19 cellular contexts compared by ENCODE assay signal in the genomic region with DNA sequence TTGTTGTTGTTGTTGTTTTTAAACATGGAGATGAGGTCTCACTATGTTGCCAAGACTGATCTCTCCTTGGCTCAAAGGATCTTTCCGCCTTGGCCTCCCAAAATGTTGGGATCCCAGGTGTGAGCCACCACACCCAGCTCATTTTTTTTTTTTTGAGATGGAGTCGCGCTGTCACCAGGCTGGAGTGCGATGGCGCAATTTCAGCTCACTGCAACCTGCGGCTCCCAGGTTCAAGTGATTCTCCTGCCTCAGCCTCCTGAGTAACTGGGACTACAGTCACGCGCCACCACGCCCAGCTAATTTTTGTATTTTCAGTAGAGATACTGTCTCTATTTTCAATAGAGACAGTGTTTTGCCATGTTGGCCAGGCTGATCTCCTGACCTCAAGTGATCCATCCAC. TPM values are rescaled to one million over a fixed set of nuclear protein-coding genes. Genes with fewer than 3 reads are reported as not detected.
A peak's percentile ranks its signal among the peaks of the same experiment; 100 is the strongest.
DNase-seq lines count a peak whose midpoint lies in the region; ATAC-seq, FAIRE-seq and TF ChIP-seq lines count a peak whose summit lies in the region.
"Had no signal": no experiment of that assay in that cellular context is flagged by ENCODE, and none has a peak within 500 bp of the region (broad histone marks: within the 10 kb centered on the region; RNA-seq: fewer than 3 reads in every experiment).

No MANE protein-coding gene starts in this region.

- no TSS peak for BruUV-seq in K562 (replicated peaks; lab: Mats Ljungman, UMichigan)

- TF ChIP-seq CTCF in 22Rv1 (IDR thresholded peaks at IDR 0.05) (no peak), K562 (IDR thresholded peaks at IDR 0.05 in 2 of 3, conservative IDR thresholded peaks at IDR 0.05 in 1 of 3; ENCODE audit: insufficient read depth in 2 of 3, low read depth in 1 of 3, low read length in 3 of 3) (no peak), neural progenitor cell (IDR thresholded peaks at IDR 0.05) (no peak), sigmoid colon (IDR thresholded peaks at IDR 0.05) (no peak)

- no peak for TF ChIP-seq POLR2A in K562 (conservative IDR thresholded peaks at IDR 0.05)
- TF ChIP-seq POLR2A in sigmoid colon (IDR thresholded peaks at IDR 0.05), result no peak

- no peaks in the 10 kb centered on the region for H3K27me3 ChIP-seq in K562 (ENCODE audit: control insufficient read depth in 2 of 2, insufficient read depth in 2 of 2, low read length in 2 of 2)
- H3K27me3 ChIP-seq in neural progenitor cell, result no peaks in the 10 kb centered on the region
- no peaks in the 10 kb centered on the region for H3K27me3 ChIP-seq in sigmoid colon

- no peak for TF ChIP-seq RAD21 in K562 (CRISPR knock-in tag; conservative IDR thresholded peaks at IDR 0.05 in 1 of 2, IDR thresholded peaks at IDR 0.05 in 1 of 2)

- H3K36me3 Mint-ChIP-seq in neural progenitor cell, result no peaks in the 10 kb centered on the region

- no peak for FAIRE-seq in K562 (lab: Jason Lieb, UNC)
- FAIRE-seq: G401.6, GM12892 had no signal

- POLR2A ChIA-PET in K562 (lab: Yijun Ruan, JAX), result interaction anchor here (0.7 to 1.6 kb wide), 2 partner anchors 27 to 312 kb away, joined by 3 to 7 read pairs; no protein-coding TSS in a partner anchor

- H3K27me3 Mint-ChIP-seq in neural progenitor cell (ENCODE audit: insufficient read depth, low read depth), result peaks cover 3% of the 10 kb centered on the region
- H3K27me3 Mint-ChIP-seq: CD4-positive, alpha-beta memory T cell had no signal

- H3K9me1 ChIP-seq in K562 (ENCODE audit: control insufficient read depth, insufficient read depth, low read length), result no peaks in the 10 kb centered on the region

- intact Hi-C loops in K562 (cut with micrococcal nuclease) (no loop called here), sigmoid colon (cut with DNase I) (no loop called here)

- no peaks in the 10 kb centered on the region for H3K79me2 ChIP-seq in K562 (ENCODE audit: control insufficient read depth, insufficient read depth, low read length)
- H3K79me2 ChIP-seq in neural progenitor cell (ENCODE audit: low read depth), result no peaks in the 10 kb centered on the region

- H3K9me3 Mint-ChIP-seq in neural progenitor cell, result no peaks in the 10 kb centered on the region
- H3K9me3 Mint-ChIP-seq: CD4-positive, alpha-beta memory T cell; H9 had no signal

- H3F3A ChIP-seq in neural progenitor cell (ENCODE audit: low read depth), result peaks cover 15% of the 10 kb centered on the region

- 80% methylated on average over 9 of the region's 9 CpGs for WGBS in K562 (ENCODE audit: insufficient coverage, low coverage, missing lambda C conversion rate)
- WGBS in sigmoid colon, 2 donors, result 95 to 96% methylated on average over 9 of the region's 9 CpGs

- TF ChIP-seq EP300 in K562 (IDR thresholded peaks at IDR 0.05; ENCODE audit: low read length) (no peak), sigmoid colon (IDR thresholded peaks at IDR 0.05) (no peak)

- H3K4me2 ChIP-seq in K562 (ENCODE audit: insufficient read depth, low read length) (no peak overlapping the region), neural progenitor cell (no peak overlapping the region)

- no peaks in the 10 kb centered on the region for H4K20me1 ChIP-seq in K562 (replicated peaks; ENCODE audit: control insufficient read depth, insufficient read depth, low read length)
- H4K20me1 ChIP-seq in neural progenitor cell (ENCODE audit: low read depth), result no peaks in the 10 kb centered on the region

- DNase-seq in K562 (ENCODE audit: extremely low read depth in 1 of 4, low spot score in 3 of 4) (no peak), neural progenitor cell (ENCODE audit: low spot score) (no peak), sigmoid colon (peak; percentile 28), EL (no peak), dermis blood vessel endothelial cell (no peak), NCI-H1092 (lab: John Stamatoyannopoulos, UW) (no peak)
- DNase-seq: C1 segment of cervical spinal cord; Calu3; CD4-positive, alpha-beta memory T cell; COR-L47; DMS53; DMS79 treated with DMSO at 0.1 percent for 48 hours; GM23248; H9 had no signal

- H3K4me3 ChIP-seq in K562 (no peak overlapping the region), neural progenitor cell (no peak overlapping the region), sigmoid colon (no peak overlapping the region)
- H3K4me3 ChIP-seq: GM23248 had no signal

- H3K27ac Mint-ChIP-seq in neural progenitor cell, result peak overlapping the region; percentile 90
- H3K27ac Mint-ChIP-seq: CD4-positive, alpha-beta memory T cell; H9 had no signal

- H3K4me1 Mint-ChIP-seq in neural progenitor cell, result peaks cover 19% of the 10 kb centered on the region

- no peak overlapping the region for H3K4me3 Mint-ChIP-seq in neural progenitor cell
- H3K4me3 Mint-ChIP-seq: CD4-positive, alpha-beta memory T cell; H9 had no signal

- in situ Hi-C loops in K562 (cut with MboI), result no loop called here

- ATAC-seq in K562, result no peak
- ATAC-seq in HG02852 (IDR thresholded peaks at IDR 0.05; ENCODE audit: unreplicated experiment), result no peak
- ATAC-seq: HCT116 had no signal

- H2AFZ ChIP-seq in K562 (ENCODE audit: low read depth, low read length) (no peak overlapping the region), neural progenitor cell (replicated peaks) (no peak overlapping the region)
- H2AFZ ChIP-seq: GM23248 had no signal

- no peaks in the 10 kb centered on the region for H3K9me3 ChIP-seq in K562 (replicated peaks; ENCODE audit: control insufficient read depth, insufficient read depth, low read depth, low read length)
- no peaks in the 10 kb centered on the region for H3K9me3 ChIP-seq in neural progenitor cell (ENCODE audit: low read depth)
- no peaks in the 10 kb centered on the region for H3K9me3 ChIP-seq in sigmoid colon

- H3K9ac ChIP-seq in K562 (ENCODE audit: insufficient read depth in 1 of 2, low read depth in 2 of 2, low read length in 2 of 2), result no peak overlapping the region
- H3K9ac ChIP-seq in neural progenitor cell, result no peak overlapping the region
- H3K9ac ChIP-seq: GM23248 had no signal

- no peaks in the 10 kb centered on the region for H3K36me3 ChIP-seq in K562 (ENCODE audit: control insufficient read depth, insufficient read depth, low read length)
- H3K36me3 ChIP-seq in neural progenitor cell, result no peaks in the 10 kb centered on the region
- no peaks in the 10 kb centered on the region for H3K36me3 ChIP-seq in sigmoid colon

- peaks cover 11 to 13% of the 10 kb centered on the region in 2 experiments; a peak in 4 of 5 replicates for H3K4me1 ChIP-seq in K562 (replicated peaks in 1 of 2; ENCODE audit: control insufficient read depth in 2 of 2, insufficient read depth in 2 of 2, low read length in 2 of 2)
- H3K4me1 ChIP-seq in neural progenitor cell, result peaks cover 6% of the 10 kb centered on the region
- peaks cover 0 to 14% (median 11%) of the 10 kb centered on the region in 4 donors for H3K4me1 ChIP-seq in sigmoid colon

- CTCF ChIA-PET in K562 (lab: Yijun Ruan, JAX; ENCODE audit: low intra/inter-chr PET ratio), result no interaction called here

- H3K27ac ChIP-seq in 22Rv1 (peak overlapping the region; percentile 82), K562 (ENCODE audit: extremely low read depth, low read depth, low read length) (no peak overlapping the region), neural progenitor cell (no peak overlapping the region), sigmoid colon (no peak overlapping the region)
- H3K27ac ChIP-seq: GM23248 had no signal

RNA-seq across cellular contexts. Expression of a gene that starts 4.9 kb away (rescaled TPM):
- total RNA-seq in K562 (2011; cell fraction: chromatin; rRNA removed; ENCODE audit: low replicate concordance), result 77.3 and 128 TPM in 2 replicates
- 38.0 and 40.8 TPM in 2 replicates for total RNA-seq in K562 (2011; cell fraction: nucleolus; rRNA removed)
- total RNA-seq in K562 (2011; cell fraction: nucleoplasm; rRNA removed), result 61.1 and 81.7 TPM in 2 replicates
- total RNA-seq in K562 (2014; rRNA removed) (19.7 and 20.1 TPM in 2 replicates), K562 (2014; rRNA removed; fragmentation: Illumina TruSeq; extraction: Trizol) (29.6 and 39.5 TPM in 2 replicates), K562 (2015; rRNA removed; fragmentation: Illumina TruSeq; extraction: Trizol) (33.3 and 33.9 TPM in 2 replicates), K562 (2021) (24.9 and 27.8 TPM in 2 replicates), neural progenitor cell (ENCODE audit: low replicate concordance) (38.3 and 50.8 TPM in 2 replicates), sigmoid colon (100 to 1,000 TPM; 159 to 257 (median 196) TPM), dermis blood vessel endothelial cell (49.5 and 51.1 TPM in 2 replicates)
- polyA plus RNA-seq in K562 (2011; rRNA removed) (31.9 and 34.5 TPM in 2 replicates), K562 (2014; fragmentation: Illumina TruSeq; extraction: Trizol) (27.3 and 27.6 TPM in 2 replicates), K562 (2014; fragmentation: Nextera tagmentation; extraction: Ambion mirVana) (1 to 10 TPM; 5.8 to 6.1 TPM), K562 (2014; rRNA removed) (19.1 and 21.2 TPM in 2 replicates), sigmoid colon (10 to 100 TPM; 16.8 to 20.1 (median 19.5) TPM)
- 24.3 and 28.5 TPM in 2 replicates for polyA plus RNA-seq in K562 (2011; cell fraction: cytosol; rRNA removed)
- 31.9 and 33.0 TPM in 2 replicates for polyA plus RNA-seq in K562 (2011; cell fraction: nucleus; rRNA removed)
- polyA plus RNA-seq in K562 (2012), result 17.8 and 31.5 TPM in 2 replicates
- 48.7 and 54.3 TPM in 2 replicates for polyA minus RNA-seq in K562 (2011; rRNA and poly(A)+ RNA removed)
- polyA minus RNA-seq in K562 (2011; cell fraction: cytosol; rRNA and poly(A)+ RNA removed), result 16.9 and 22.4 TPM in 2 replicates
- polyA minus RNA-seq in K562 (2011; cell fraction: nucleus; rRNA and poly(A)+ RNA removed), result 17.0 and 35.5 TPM in 2 replicates
